ENCODE assay signal across 27 cellular contexts in genomic region chrX:54994099-54994498, GRCh38. TPM values are rescaled to one million over a fixed set of nuclear protein-coding genes. Genes with fewer than 3 reads are reported as not detected.
DNase-seq lines count a peak whose midpoint lies in the region; ATAC-seq, FAIRE-seq and TF ChIP-seq lines count a peak whose summit lies in the region.
"Had no signal": no experiment of that assay in that cellular context is flagged by ENCODE, and none has a peak within 500 bp of the region (broad histone marks: within the 10 kb centered on the region; RNA-seq: fewer than 3 reads in every experiment).

Gene PFKFB1, minus strand, starts transcription at chrX:54994188. Its CDS starts 181 bp downstream, at chrX:54994007.

- no TSS peak for BruUV-seq in GM12878 (replicated peaks; lab: Mats Ljungman, UMichigan)

- DNase-seq in GM12878 (ENCODE audit: low read depth, low spot score) = no peak
- DNase-seq in right lobe of liver = peak; percentile 64 to 86 (median 84)
- DNase-seq in GM10248 (ENCODE audit: extremely low spot score) = no peak
- DNase-seq in NCI-H187 treated with DMSO at 0.1 percent for 48 hours (lab: John Stamatoyannopoulos, UW) = no peak
- DNase-seq in NCI-H1105 (lab: John Stamatoyannopoulos, UW) = no peak
- no peak for DNase-seq in NCI-H2107 treated with DMSO at 0.1 percent for 48 hours (lab: John Stamatoyannopoulos, UW; ENCODE audit: unreplicated experiment)
- DNase-seq: CD4-positive, alpha-beta T cell; GOT3; IMR-90; KG1; MG63; NCI-H1417; NCI-H1694; NCI-H2081; NCI-H2171; NCI-H226; NCI-H510A; NCI-H69; OCI-M1; Peyer's patch; SHP77 treated with DMSO at 0.1 percent for 48 hours had no signal

- no peak for TF ChIP-seq EP300 in GM12878 (IDR thresholded peaks at IDR 0.05; ENCODE audit: borderline replicate concordance in 1 of 2, control insufficient read depth in 1 of 2, low read depth in 2 of 2, low read length in 2 of 2)

- TF ChIP-seq POLR2A in GM12878 (IDR thresholded peaks at IDR 0.05; ENCODE audit: low read depth, low read length) = no peak
- no peak for TF ChIP-seq POLR2A in right lobe of liver (IDR thresholded peaks at IDR 0.05)

- no peak for TF ChIP-seq RAD21 in GM12878 (IDR thresholded peaks at IDR 0.05; ENCODE audit: insufficient read depth, low read depth, low read length)

- ATAC-seq in GM12878 (no peak), right lobe of liver (peak; percentile 81 to 91 (median 84))

- H3K79me2 ChIP-seq in GM12878 (ENCODE audit: control insufficient read depth, insufficient read depth, low read length) = no peaks in the 10 kb centered on the region

- H3K36me3 ChIP-seq in GM12878 (ENCODE audit: control insufficient read depth in 2 of 2, insufficient read depth in 2 of 2, low read length in 1 of 2) = no peaks in the 10 kb centered on the region
- no peaks in the 10 kb centered on the region for H3K36me3 ChIP-seq in right lobe of liver
- H3K36me3 ChIP-seq in skeletal muscle tissue (ENCODE audit: control insufficient read depth in 3 of 3, insufficient read depth in 3 of 3, low read length in 3 of 3) = no peaks in the 10 kb centered on the region
- H3K36me3 ChIP-seq: BLaER1, HAP-1, MG63, Peyer's patch had no signal

- RAD21 ChIA-PET in GM12878 (lab: Charles Lee; ENCODE audit: unreplicated experiment) = no interaction called here

- H3K9ac ChIP-seq in GM12878 (ENCODE audit: control insufficient read depth, insufficient read depth, low read length) = no peak within 1 kb of the TSS
- peak within 1 kb of the TSS; percentile 11 to 70 (median 68) for H3K9ac ChIP-seq in skeletal muscle tissue (ENCODE audit: low read depth in 1 of 3, low read length in 3 of 3)
- H3K9ac ChIP-seq: BLaER1 had no signal

- 34% methylated on average over 2 of the region's 2 CpGs for WGBS in GM12878 (ENCODE audit: insufficient coverage, insufficient replicate concordance, low lambda C conversion rate, missing lambda C conversion rate)
- 29% methylated on average over 2 of the region's 2 CpGs for WGBS in right lobe of liver (ENCODE audit: insufficient coverage, low coverage, low lambda C conversion rate, missing lambda C conversion rate)

- no peak within 1 kb of the TSS for H3K4me3 ChIP-seq in GM12878
- H3K4me3 ChIP-seq in right lobe of liver = peak within 1 kb of the TSS; percentile 29 to 61 (median 51)
- peak within 1 kb of the TSS; percentile 53 to 67 (median 61) for H3K4me3 ChIP-seq in skeletal muscle tissue (ENCODE audit: low read length in 3 of 3)
- H3K4me3 ChIP-seq: BLaER1, HAP-1, MG63, Peyer's patch had no signal

- TF ChIP-seq CTCF in 22Rv1 (IDR thresholded peaks at IDR 0.05) (no peak), GM12878 (IDR thresholded peaks at IDR 0.05 in 2 of 3, conservative IDR thresholded peaks at IDR 0.05 in 1 of 3; ENCODE audit: control insufficient read depth in 2 of 3, extremely low read depth in 1 of 3, insufficient read depth in 1 of 3, low read depth in 3 of 3, low read length in 3 of 3) (no peak), right lobe of liver (IDR thresholded peaks at IDR 0.05) (no peak), GM10248 (IDR thresholded peaks at IDR 0.05; ENCODE audit: control extremely low read depth, extremely low read depth, low read depth, missing control alignments) (no peak)

- H3K27me3 ChIP-seq in GM12878 (replicated peaks in 1 of 2; ENCODE audit: control insufficient read depth in 2 of 2, insufficient read depth in 2 of 2, low read length in 1 of 2) (no peaks in the 10 kb centered on the region), right lobe of liver (no peaks in the 10 kb centered on the region), skeletal muscle tissue (ENCODE audit: control insufficient read depth in 3 of 3, insufficient read depth in 3 of 3, low read length in 3 of 3) (no peaks in the 10 kb centered on the region)
- H3K27me3 ChIP-seq: MG63, Peyer's patch had no signal

- H3K4me1 ChIP-seq in GM12878 (ENCODE audit: control insufficient read depth, insufficient read depth, low read length) (no peaks in the 10 kb centered on the region; the same call in 1 of the 2 replicates), right lobe of liver (peaks cover 0 to 15% (median 4%) of the 10 kb centered on the region in 4 donors), skeletal muscle tissue (ENCODE audit: control insufficient read depth in 3 of 3, insufficient read depth in 3 of 3, low read length in 3 of 3) (peaks cover 6 to 10% (median 9%) of the 10 kb centered on the region in 3 donors)
- H3K4me1 ChIP-seq: Peyer's patch had no signal

- H3K9me3 ChIP-seq in GM12878 (replicated peaks; ENCODE audit: control insufficient read depth, insufficient read depth, low read length) (no peaks in the 10 kb centered on the region), right lobe of liver (no peaks in the 10 kb centered on the region), skeletal muscle tissue (ENCODE audit: control insufficient read depth in 3 of 3, low read length in 3 of 3) (no peaks in the 10 kb centered on the region)
- H3K9me3 ChIP-seq: BLaER1, HAP-1, MG63, Peyer's patch had no signal

- SMC1A ChIA-PET in GM12878 (lab: Charles Lee; ENCODE audit: uncharacterized antibody, unreplicated experiment) = no interaction called here

- H3K27ac ChIP-seq in 22Rv1 = peak within 1 kb of the TSS; percentile 35; the same call in 1 of the 2 replicates
- no peak within 1 kb of the TSS for H3K27ac ChIP-seq in GM12878 (ENCODE audit: control insufficient read depth, insufficient read depth)
- peak within 1 kb of the TSS in 2 of 3 donors; percentile 47 to 70 for H3K27ac ChIP-seq in right lobe of liver
- H3K27ac ChIP-seq in skeletal muscle tissue (ENCODE audit: low read depth, low read length) = peak within 1 kb of the TSS; percentile 81
- H3K27ac ChIP-seq: BLaER1, Peyer's patch had no signal

- H3K4me2 ChIP-seq in GM12878 (ENCODE audit: control insufficient read depth, insufficient read depth) = no peak within 1 kb of the TSS
- H3K4me2 ChIP-seq: BLaER1 had no signal

- POLR2A ChIA-PET in GM12878 (lab: Charles Lee) = no interaction called here
- POLR2A ChIA-PET in GM10248 (lab: Yijun Ruan, JAX) = no interaction called here

- FAIRE-seq in GM12878 (lab: Jason Lieb, UNC) = no peak
- FAIRE-seq: D721Med had no signal

- CTCF ChIA-PET in GM12878 (lab: Yijun Ruan, JAX) (no interaction called here), GM10248 (lab: Yijun Ruan, JAX) (interaction anchor here (1.4 kb wide), 1 partner anchor 14 kb away, joined by 3 read pairs; no protein-coding TSS in a partner anchor)

- H4K20me1 ChIP-seq in GM12878 (ENCODE audit: control insufficient read depth, insufficient read depth) = no peaks in the 10 kb centered on the region
- H4K20me1 ChIP-seq: BLaER1 had no signal

- intact Hi-C loops in GM12878 (cut with micrococcal nuclease; ENCODE audit: unreplicated experiment) = no loop called here
- intact Hi-C loops in right lobe of liver (cut with DNase I) = no loop called here

- 0 out of 2 replicates have a peak within 1 kb of the TSS, but pooled peaks have one; percentile 7 for H2AFZ ChIP-seq in GM12878 (ENCODE audit: control insufficient read depth, low read depth, low read length)

- in situ Hi-C loops in GM12878 (cut with MboI) = no loop called here

TF ChIP-seq in GM12878, 131 proteins besides CTCF, POLR2A, EP300 and RAD21:
- TF ChIP-seq ZNF384 (IDR thresholded peaks at IDR 0.05; ENCODE audit: borderline replicate concordance, low read depth, low read length) (no peak), PRDM15 (CRISPR knock-in tag; IDR thresholded peaks at IDR 0.05) (no peak)

RNA-seq across cellular contexts. Expression of gene PFKFB1, which starts in this region (rescaled TPM):
- total RNA-seq in GM12878 (2013; cell fraction: nucleolus; rRNA removed) = 0.40 and 0.42 TPM in 2 replicates
- total RNA-seq in GM12878 (2014; rRNA removed) (0.11 and 0.45 TPM in 2 replicates), GM12878 (2014; rRNA removed; fragmentation: Illumina TruSeq; extraction: Trizol) (0.27 and 0.41 TPM in 2 replicates), GM12878 (2021) (0.35 and 0.38 TPM in 2 replicates), right lobe of liver (10 to 100 TPM in 4 of 6 experiments, 1 to 10 TPM in 2; 3.8 to 21.8 (median 16.7) TPM), skeletal muscle tissue (not detected)
- 0.45 TPM for polyA plus RNA-seq in GM12878 (2011; ENCODE audit: low read depth)
- polyA plus RNA-seq in GM12878 (2011; rRNA removed) (0.43 and 0.48 TPM in 2 replicates), GM12878 (2014; fragmentation: Illumina TruSeq; extraction: Trizol) (0.44 and 1.00 TPM in 2 replicates), GM12878 (2014; fragmentation: Nextera tagmentation; extraction: Ambion mirVana) (under 1 TPM; 0.23 to 0.33 TPM), GM12878 (2014; rRNA removed) (0.34 and 0.35 TPM in 2 replicates), GM12878 (2016; fragmentation: Nextera tagmentation; extraction: Ambion mirVana) (under 1 TPM; 0.13 to 0.59 TPM)
- polyA plus RNA-seq in GM12878 (2011; cell fraction: cytosol; rRNA removed) = 0.30 and 0.34 TPM in 2 replicates
- 0.86 and 1.5 TPM in 2 replicates for polyA plus RNA-seq in GM12878 (2011; cell fraction: nucleus; rRNA removed)
- 0.58 and 0.62 TPM in 2 replicates for polyA plus RNA-seq in GM12878 (2012)
- 0.21 and 0.29 TPM in 2 replicates for polyA minus RNA-seq in GM12878 (2011; rRNA and poly(A)+ RNA removed)
- not detected in 2 replicates for polyA minus RNA-seq in GM12878 (2011; cell fraction: cytosol; rRNA and poly(A)+ RNA removed)
- polyA minus RNA-seq in GM12878 (2011; cell fraction: nucleus; rRNA and poly(A)+ RNA removed) = 0.36 TPM in 1 of 2 replicates, not detected in the other
- total RNA-seq: A172, Peyer's patch had no signal

Comparison
In these comparisons a context has a peak if more than half of its experiments do, and no peak if none do; other contexts are left out.
1. DNase-seq: peak in right lobe of liver (3 of 3); none in GM12878 (single experiment), GM10248 (single experiment), NCI-H187 treated with DMSO at 0.1 percent for 48 hours (single experiment), NCI-H1105 (single experiment) and NCI-H2107 treated with DMSO at 0.1 percent for 48 hours (single experiment).